Comparison of ENCODE assay signal across 7 cellular contexts in genomic region chr11:577611-577894, GRCh38. TPM values are rescaled to one million over a fixed set of nuclear protein-coding genes. Genes with fewer than 3 reads are reported as not detected.
DNase-seq lines count a peak whose midpoint lies in the region; ATAC-seq lines count a peak whose summit lies in the region.

No MANE protein-coding gene starts in this region.

- H3K27me3 ChIP-seq in HUES48 (ENCODE audit: control insufficient read depth, insufficient read depth, low read length) (peaks cover 16% of the 10 kb centered on the region), iPS-18a (ENCODE audit: control insufficient read depth, insufficient read depth, low read length) (peaks cover 24% of the 10 kb centered on the region)

- H3K27ac Mint-ChIP-seq in activated T-helper 17 cell treated with anti-CD3 and anti-CD28 coated beads, Interleukin-2, amount 50 U/mL, for 72 hours = peak overlapping the region; percentile 90
- peak overlapping the region; percentile 90 for H3K27ac Mint-ChIP-seq in stimulated activated naive B cell treated with anti-CD40 and anti-IgM and Interleukin-4, amounts not matched to agents 10 μg/mL and 1 μg/mL and 100 μg/mL, for 72 hours

- H3K4me1 ChIP-seq in HUES48 (ENCODE audit: control insufficient read depth, insufficient read depth, low read length) (peaks cover 12% of the 10 kb centered on the region), iPS-18a (ENCODE audit: control insufficient read depth, low read depth, low read length) (peaks cover 9% of the 10 kb centered on the region)

- H3K4me3 ChIP-seq in HUES48 (ENCODE audit: low read depth, low read length) (peak overlapping the region; percentile 89), iPS-18a (ENCODE audit: low read length) (peak overlapping the region; percentile 76)

- no peaks in the 10 kb centered on the region for H3K9me3 ChIP-seq in HUES48 (ENCODE audit: control insufficient read depth, insufficient read depth, low read length)
- H3K9me3 ChIP-seq in iPS-18a (ENCODE audit: control insufficient read depth, low read depth, low read length) = no peaks in the 10 kb centered on the region

- H3K27ac ChIP-seq in HUES48 (ENCODE audit: low read depth, low read length) (no peak overlapping the region), iPS-18a (ENCODE audit: low read length) (no peak overlapping the region)

- H3K9me3 Mint-ChIP-seq in activated T-helper 17 cell treated with anti-CD3 and anti-CD28 coated beads, Interleukin-2, amount 50 U/mL, for 72 hours = no peaks in the 10 kb centered on the region
- H3K9me3 Mint-ChIP-seq in stimulated activated naive B cell treated with anti-CD40 and anti-IgM and Interleukin-4, amounts not matched to agents 10 μg/mL and 1 μg/mL and 100 μg/mL, for 72 hours = no peaks in the 10 kb centered on the region

- ATAC-seq in activated T-helper 17 cell treated with anti-CD3 and anti-CD28 coated beads, Interleukin-2, amount 50 U/mL, for 72 hours (replicated peaks) = no peak
- no peak for ATAC-seq in stimulated activated naive B cell treated with anti-CD40 and anti-IgM and Interleukin-4, amounts not matched to agents 10 μg/mL and 1 μg/mL and 100 μg/mL, for 72 hours (replicated peaks)

- H3K36me3 Mint-ChIP-seq in activated T-helper 17 cell treated with anti-CD3 and anti-CD28 coated beads, Interleukin-2, amount 50 U/mL, for 72 hours (ENCODE audit: low read depth) = peaks cover 53% of the 10 kb centered on the region
- peaks cover 9% of the 10 kb centered on the region in 2 donors for H3K36me3 Mint-ChIP-seq in stimulated activated naive B cell treated with anti-CD40 and anti-IgM and Interleukin-4, amounts not matched to agents 10 μg/mL and 1 μg/mL and 100 μg/mL, for 72 hours

- H3K9ac ChIP-seq in HUES48 (ENCODE audit: low read depth, low read length) (peak overlapping the region; percentile 73; the same call in 1 of the 2 replicates), iPS-18a (ENCODE audit: low read length) (peak overlapping the region; percentile 81)

- H3K4me3 Mint-ChIP-seq in activated T-helper 17 cell treated with anti-CD3 and anti-CD28 coated beads, Interleukin-2, amount 50 U/mL, for 72 hours = peak overlapping the region; percentile 87
- H3K4me3 Mint-ChIP-seq in stimulated activated naive B cell treated with anti-CD40 and anti-IgM and Interleukin-4, amounts not matched to agents 10 μg/mL and 1 μg/mL and 100 μg/mL, for 72 hours = peak overlapping the region; percentile 83 to 84

- H3K4me1 Mint-ChIP-seq in activated T-helper 17 cell treated with anti-CD3 and anti-CD28 coated beads, Interleukin-2, amount 50 U/mL, for 72 hours = peaks cover 20% of the 10 kb centered on the region
- H3K4me1 Mint-ChIP-seq in stimulated activated naive B cell treated with anti-CD40 and anti-IgM and Interleukin-4, amounts not matched to agents 10 μg/mL and 1 μg/mL and 100 μg/mL, for 72 hours = peaks cover 32 to 57% of the 10 kb centered on the region in 2 donors

- no peaks in the 10 kb centered on the region for H3K27me3 Mint-ChIP-seq in activated T-helper 17 cell treated with anti-CD3 and anti-CD28 coated beads, Interleukin-2, amount 50 U/mL, for 72 hours
- H3K27me3 Mint-ChIP-seq in stimulated activated naive B cell treated with anti-CD40 and anti-IgM and Interleukin-4, amounts not matched to agents 10 μg/mL and 1 μg/mL and 100 μg/mL, for 72 hours = peaks cover 12 to 14% of the 10 kb centered on the region in 2 donors

- no peak for DNase-seq in stimulated activated naive B cell treated with anti-CD40 and anti-IgM and Interleukin-4, amounts not matched to agents 10 μg/mL and 1 μg/mL and 100 μg/mL, for 72 hours
- no peak for DNase-seq in UCSD-AML1 (lab: John Stamatoyannopoulos, UW; ENCODE audit: unreplicated experiment)
- DNase-seq in stimulated activated CD4-positive, alpha-beta T cell treated with anti-CD3 and anti-CD28 coated beads, Interleukin-1b, Interleukin-23, amount 100 ng/mL, for 48 hours = no peak
- no peak for DNase-seq in NCI-H2029 treated with DMSO at 0.1 percent for 48 hours (lab: John Stamatoyannopoulos, UW)

- H3K36me3 ChIP-seq in HUES48 (ENCODE audit: control insufficient read depth, insufficient read depth, low read length) (peaks cover 19% of the 10 kb centered on the region), iPS-18a (ENCODE audit: control insufficient read depth, low read depth, low read length) (peaks cover 9% of the 10 kb centered on the region)

RNA-seq across cellular contexts. Expression of gene PHRF1, which starts 1.3 kb away (rescaled TPM):
- 10 to 100 TPM; 37.8 to 55.6 TPM for total RNA-seq in activated T-helper 17 cell treated with anti-CD3 and anti-CD28 coated beads, Interleukin-2, amount 50 U/mL, for 72 hours

RNA-seq across cellular contexts. Expression of gene RASSF7, which starts 16.8 kb away (rescaled TPM):
- 10 to 100 TPM; 22.7 to 37.7 TPM for total RNA-seq in activated T-helper 17 cell treated with anti-CD3 and anti-CD28 coated beads, Interleukin-2, amount 50 U/mL, for 72 hours

RNA-seq across cellular contexts. Expression of gene LMNTD2, which starts 17.0 kb away (rescaled TPM):
- total RNA-seq in activated T-helper 17 cell treated with anti-CD3 and anti-CD28 coated beads, Interleukin-2, amount 50 U/mL, for 72 hours = 1 to 10 TPM; 2.7 to 6.6 TPM

RNA-seq across cellular contexts. Expression of gene IRF7, which starts 38.2 kb away (rescaled TPM):
- 10 to 100 TPM; 14.7 to 25.8 TPM for total RNA-seq in activated T-helper 17 cell treated with anti-CD3 and anti-CD28 coated beads, Interleukin-2, amount 50 U/mL, for 72 hours

RNA-seq across cellular contexts. Expression of gene LRRC56, which starts 40.2 kb away (rescaled TPM):
- 1 to 10 TPM; 1.1 to 4.4 TPM for total RNA-seq in activated T-helper 17 cell treated with anti-CD3 and anti-CD28 coated beads, Interleukin-2, amount 50 U/mL, for 72 hours
